Comparison of ENCODE assay signal across 8 cellular contexts in genomic region chr7:140060788-140061606, GRCh38.
DNase-seq lines count a peak whose midpoint lies in the region; ATAC-seq, FAIRE-seq and TF ChIP-seq lines count a peak whose summit lies in the region.

No MANE protein-coding gene starts in this region.

- H3K27me3 ChIP-seq in effector memory CD4-positive, alpha-beta T cell (replicated peaks; ENCODE audit: control insufficient read depth, insufficient read depth, low read length, poor library complexity, severe bottlenecking), result no peaks in the 10 kb centered on the region
- no peaks in the 10 kb centered on the region for H3K27me3 ChIP-seq in neutrophil

- DNase-seq in DMS153 treated with DMSO at 0.1 percent for 48 hours (lab: John Stamatoyannopoulos, UW; ENCODE audit: unreplicated experiment) (peak; percentile 38), NCI-H69 (lab: John Stamatoyannopoulos, UW) (peak; percentile 33), 8988T (no peak), RCC 7860 (ENCODE audit: low spot score) (no peak)
- DNase-seq in effector memory CD4-positive, alpha-beta T cell, result no peak

- no peak for FAIRE-seq in RCC 7860 (lab: Jason Lieb, UNC)

- TF ChIP-seq CTCF in neutrophil (IDR thresholded peaks at IDR 0.05), result no peak

- ATAC-seq in HG03442 (IDR thresholded peaks at IDR 0.05; ENCODE audit: unreplicated experiment) (no peak), HG03039 (IDR thresholded peaks at IDR 0.05; ENCODE audit: unreplicated experiment) (no peak)

- H3K9me3 ChIP-seq in effector memory CD4-positive, alpha-beta T cell (ENCODE audit: control insufficient read depth, low read length), result no peaks in the 10 kb centered on the region
- H3K9me3 ChIP-seq in neutrophil, result no peaks in the 10 kb centered on the region

- H3K4me3 ChIP-seq in effector memory CD4-positive, alpha-beta T cell (ENCODE audit: insufficient read depth, low read depth, low read length, poor library complexity, severe bottlenecking), result no peak overlapping the region
- peak overlapping the region; percentile 83 to 85 for H3K4me3 ChIP-seq in neutrophil (ENCODE audit: low read depth in 1 of 2, low read length in 1 of 2)

- H3K36me3 ChIP-seq in effector memory CD4-positive, alpha-beta T cell (ENCODE audit: control insufficient read depth, insufficient read depth, low read length), result peaks cover 14% of the 10 kb centered on the region
- H3K36me3 ChIP-seq in neutrophil, result peaks cover 11% of the 10 kb centered on the region

- H3K27ac ChIP-seq in effector memory CD4-positive, alpha-beta T cell (ENCODE audit: insufficient read depth, low read length, poor library complexity, severe bottlenecking), result peak overlapping the region; percentile 84
- H3K27ac ChIP-seq in neutrophil, result peak overlapping the region; percentile 92

- peaks cover 30% of the 10 kb centered on the region for H3K4me1 ChIP-seq in effector memory CD4-positive, alpha-beta T cell (ENCODE audit: control insufficient read depth, insufficient read depth, low read length, poor library complexity, severe bottlenecking)
- H3K4me1 ChIP-seq in neutrophil (ENCODE audit: control insufficient read depth in 1 of 2, insufficient read depth in 1 of 2, low read depth in 1 of 2, low read length in 1 of 2), result peaks cover 24% of the 10 kb centered on the region in 2 experiments

Comparison
In these comparisons a context has a peak if more than half of its experiments do, and no peak if none do; other contexts are left out.
1. DNase-seq: peak in DMS153 treated with DMSO at 0.1 percent for 48 hours (single experiment) and NCI-H69 (single experiment); none in effector memory CD4-positive, alpha-beta T cell (0 of 3), 8988T (single experiment) and RCC 7860 (single experiment).